29 cellular contexts compared by ENCODE assay signal in genomic region chr7:91962419-91962818, GRCh38.
"Had no signal": no experiment of that assay in that cellular context is flagged by ENCODE, and none has a peak within 500 bp of the region (broad histone marks: within the 10 kb centered on the region; RNA-seq: fewer than 3 reads in every experiment).

No MANE protein-coding gene starts in this region.

- ATAC-seq: activated CD4-positive, CD25-positive, alpha-beta regulatory T cell treated with anti-CD3 and anti-CD28 coated beads, Interleukin-2, amount 50 U/mL, for 24 hours; activated CD8-positive, alpha-beta T cell treated with anti-CD3 and anti-CD28 coated beads for 36 hours; activated T-cell treated with anti-CD3 and anti-CD28 coated beads, Interleukin-2, amount 50 U/mL, for 4 hours; activated T-helper 17 cell treated with anti-CD3 and anti-CD28 coated beads, Interleukin-2, amount 50 U/mL, for 72 hours; esophagus mucosa; T-helper 17 cell had no signal

- FAIRE-seq: astrocyte, bronchial epithelial cell, endometrium, frontal cortex had no signal

- H3K27ac ChIP-seq: brain microvascular endothelial cell, coronary artery, WERI-Rb-1 had no signal

- H3K4me3 ChIP-seq: coronary artery had no signal

- H3K36me3 ChIP-seq: brain microvascular endothelial cell, WERI-Rb-1 had no signal

- DNase-seq: activated B cell treated with CpG ODN at 0.5 μM for 24 hours; activated CD4-positive, alpha-beta T cell treated with anti-CD3 and anti-CD28 coated beads for 48 hours; activated CD4-positive, alpha-beta T cell treated with anti-CD3 and anti-CD28 coated beads, Interleukin-2, amount 50 U/mL, for 1 hour; activated CD4-positive, alpha-beta T cell treated with anti-CD3 and anti-CD28 coated beads, Interleukin-2, amount 50 U/mL, for 48 hours; activated CD8-positive, alpha-beta memory T cell treated with anti-CD3 and anti-CD28 coated beads for 24 hours; activated CD8-positive, alpha-beta T cell treated with anti-CD3 and anti-CD28 coated beads for 36 hours; activated effector memory CD4-positive, alpha-beta T cell treated with Interleukin-2 at 50 U/mL for 16 hours; activated gamma-delta T cell treated with Interleukin-2 at 50 U/mL for 16 hours; activated naive CD4-positive, alpha-beta T cell treated with anti-CD3 and anti-CD28 coated beads, Interleukin-2, amount 50 U/mL, for 16 hours; activated naive CD4-positive, alpha-beta T cell treated with Interleukin-2 at 50 U/mL for 16 hours; activated T-cell treated with anti-CD3 and anti-CD28 coated beads, Interleukin-2, amount 50 U/mL, for 4 hours; amniotic stem cell; anterior cingulate cortex; brain microvascular endothelial cell; effector CD8-positive, alpha-beta T cell; foreskin fibroblast; head of caudate nucleus; T-helper 1 cell; T-helper 17 cell; T1000; WERI-Rb-1 had no signal
